ENCODE assay signal across 16 cellular contexts in the genomic region with DNA sequence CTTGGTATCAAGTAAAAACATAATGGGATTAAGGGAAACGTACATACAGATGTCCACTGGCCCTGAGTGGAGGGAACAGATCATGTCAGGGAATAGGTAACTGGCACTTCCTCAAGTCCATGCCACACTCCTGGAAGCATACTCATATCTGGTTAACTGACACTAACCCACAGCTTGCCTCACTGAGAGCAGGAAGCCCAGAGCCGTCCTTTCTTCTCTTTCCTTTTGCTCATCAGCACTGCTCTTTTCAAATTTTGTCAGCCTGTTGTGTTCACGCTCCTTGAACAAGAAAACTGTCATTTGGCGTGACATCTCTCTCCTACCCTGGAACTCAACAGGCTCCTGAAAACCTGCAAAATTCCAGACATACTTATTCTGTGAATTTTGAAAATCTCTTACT.
DNase-seq lines count a peak whose midpoint lies in the region; ATAC-seq and TF ChIP-seq lines count a peak whose summit lies in the region.
"Had no signal": no experiment of that assay in that cellular context is flagged by ENCODE, and none has a peak within 500 bp of the region (broad histone marks: within the 10 kb centered on the region; RNA-seq: fewer than 3 reads in every experiment).

No MANE protein-coding gene starts in this region.

- no peaks in the 10 kb centered on the region for H3K36me3 Mint-ChIP-seq in neural progenitor cell
- no peaks in the 10 kb centered on the region for H3K36me3 Mint-ChIP-seq in activated CD4-positive, alpha-beta T cell treated with anti-CD3 and anti-CD28 coated beads for 36 hours (ENCODE audit: low read depth)
- H3K36me3 Mint-ChIP-seq: CD14-positive monocyte; CD8-positive, alpha-beta T cell had no signal

- peak overlapping the region; percentile 55 for H3K27ac Mint-ChIP-seq in neural progenitor cell
- H3K27ac Mint-ChIP-seq in activated CD4-positive, alpha-beta T cell treated with anti-CD3 and anti-CD28 coated beads for 36 hours, result no peak overlapping the region
- H3K27ac Mint-ChIP-seq: CD14-positive monocyte; CD8-positive, alpha-beta T cell had no signal

- H3K27me3 Mint-ChIP-seq in neural progenitor cell (ENCODE audit: insufficient read depth, low read depth), result peaks cover 3% of the 10 kb centered on the region
- no peaks in the 10 kb centered on the region for H3K27me3 Mint-ChIP-seq in activated CD4-positive, alpha-beta T cell treated with anti-CD3 and anti-CD28 coated beads for 36 hours

- no peak overlapping the region for H3K4me3 ChIP-seq in heart left ventricle
- H3K4me3 ChIP-seq in esophagus muscularis mucosa, result no peak overlapping the region
- H3K4me3 ChIP-seq in neural progenitor cell, result no peak overlapping the region
- no peak overlapping the region for H3K4me3 ChIP-seq in MM.1S (ENCODE audit: low read length)
- H3K4me3 ChIP-seq: GM23248 had no signal

- H3K9me3 ChIP-seq in heart left ventricle (no peaks in the 10 kb centered on the region), esophagus muscularis mucosa (no peaks in the 10 kb centered on the region), neural progenitor cell (ENCODE audit: low read depth) (no peaks in the 10 kb centered on the region), MM.1S (replicated peaks; ENCODE audit: insufficient read depth, low read length) (no peaks in the 10 kb centered on the region)

- POLR2A ChIA-PET in activated CD4-positive, alpha-beta T cell treated with anti-CD3 and anti-CD28 coated beads for 36 hours (lab: Charles Lee), result no interaction called here

- H3K27me3 ChIP-seq in heart left ventricle (no peaks in the 10 kb centered on the region), esophagus muscularis mucosa (no peaks in the 10 kb centered on the region), neural progenitor cell (no peaks in the 10 kb centered on the region), MM.1S (replicated peaks; ENCODE audit: insufficient read depth, low read length) (no peaks in the 10 kb centered on the region)

- TF ChIP-seq POLR2A in heart left ventricle (IDR thresholded peaks at IDR 0.05), result no peak
- TF ChIP-seq POLR2A in esophagus muscularis mucosa (IDR thresholded peaks at IDR 0.05; ENCODE audit: low read depth), result no peak

- no peak for TF ChIP-seq CTCF in heart left ventricle (IDR thresholded peaks at IDR 0.05)
- no peak for TF ChIP-seq CTCF in esophagus muscularis mucosa (IDR thresholded peaks at IDR 0.05)
- no peak for TF ChIP-seq CTCF in neural progenitor cell (IDR thresholded peaks at IDR 0.05)
- no peak for TF ChIP-seq CTCF in MM.1S (IDR thresholded peaks at IDR 0.05; ENCODE audit: low read length)

- H4K20me1 ChIP-seq in neural progenitor cell (ENCODE audit: low read depth) (no peaks in the 10 kb centered on the region), MM.1S (ENCODE audit: insufficient read depth, low read length) (no peaks in the 10 kb centered on the region)

- H3K4me2 ChIP-seq in neural progenitor cell (no peak overlapping the region), MM.1S (ENCODE audit: low read depth, low read length) (no peak overlapping the region)

- intact Hi-C loops in left ventricle myocardium superior (cut with micrococcal nuclease) (loop anchor here (10.0 kb wide), 1 partner anchor 234 kb away; no protein-coding TSS in a partner anchor), heart left ventricle (cut with DNase I) (loop anchor here in 7 of 10 donors (5.0 to 10.0 kb wide), 7 partner anchors 56 to 1144 kb away; no protein-coding TSS in a partner anchor), esophagus muscularis mucosa (cut with DNase I) (loop anchor here (10.0 kb wide), 1 partner anchor 244 kb away; no protein-coding TSS in a partner anchor)
- intact Hi-C loops in activated CD4-positive, alpha-beta T cell treated with anti-CD3 and anti-CD28 coated beads for 36 hours (cut with DNase I, micrococcal nuclease), result loop anchor here in 1 of 2 experiments (10.0 kb wide), 1 partner anchor 334 kb away; no protein-coding TSS in a partner anchor

- H3K27ac ChIP-seq in heart left ventricle (no peak overlapping the region), esophagus muscularis mucosa (replicated peaks in 1 of 4) (no peak overlapping the region), neural progenitor cell (no peak overlapping the region), MM.1S (ENCODE audit: low read length) (no peak overlapping the region)
- H3K27ac ChIP-seq: 22Rv1, GM23248 had no signal

- CTCF ChIA-PET in activated CD4-positive, alpha-beta T cell treated with anti-CD3 and anti-CD28 coated beads for 36 hours (lab: Charles Lee), result interaction anchor here (0.6 kb wide), 1 partner anchor 537 kb away, joined by 3 read pairs; no protein-coding TSS in a partner anchor

- H3F3A ChIP-seq in neural progenitor cell (ENCODE audit: low read depth) (peaks cover 1% of the 10 kb centered on the region), MM.1S (ENCODE audit: insufficient read depth, low read length) (no peaks in the 10 kb centered on the region)

- no peak for DNase-seq in left ventricle myocardium superior
- no peak for DNase-seq in heart left ventricle
- peak; percentile 47 for DNase-seq in esophagus muscularis mucosa (ENCODE audit: extremely low spot score)
- peak; percentile 32 for DNase-seq in neural progenitor cell (ENCODE audit: low spot score)
- DNase-seq in MM.1S, result no peak
- no peak for DNase-seq in activated CD4-positive, alpha-beta T cell treated with anti-CD3 and anti-CD28 coated beads for 36 hours
- DNase-seq: CD8-positive, alpha-beta T cell; COR-L47; DMS153; DMS79 treated with DMSO at 0.1 percent for 48 hours; GDM1; GM23248 had no signal

- TF ChIP-seq EP300 in esophagus muscularis mucosa (IDR thresholded peaks at IDR 0.05), result no peak

- H3K79me2 ChIP-seq in neural progenitor cell (ENCODE audit: low read depth) (peaks cover 19% of the 10 kb centered on the region), MM.1S (ENCODE audit: low read length) (no peaks in the 10 kb centered on the region)

- no peaks in the 10 kb centered on the region for H3K9me3 Mint-ChIP-seq in neural progenitor cell
- H3K9me3 Mint-ChIP-seq in activated CD4-positive, alpha-beta T cell treated with anti-CD3 and anti-CD28 coated beads for 36 hours (ENCODE audit: low read depth), result no peaks in the 10 kb centered on the region
- H3K9me3 Mint-ChIP-seq: CD14-positive monocyte; CD8-positive, alpha-beta T cell had no signal

- H3K4me1 ChIP-seq in heart left ventricle, result peaks cover 0 to 21% (median 8%) of the 10 kb centered on the region in 12 donors
- no peaks in the 10 kb centered on the region for H3K4me1 ChIP-seq in esophagus muscularis mucosa
- H3K4me1 ChIP-seq in neural progenitor cell, result peaks cover 42% of the 10 kb centered on the region
- H3K4me1 ChIP-seq in MM.1S (ENCODE audit: low read length), result no peaks in the 10 kb centered on the region

- H3K9ac ChIP-seq in neural progenitor cell, result no peak overlapping the region
- no peak overlapping the region for H3K9ac ChIP-seq in MM.1S (ENCODE audit: low read length)
- H3K9ac ChIP-seq: GM23248 had no signal

- peak; percentile 36 for ATAC-seq in left ventricle myocardium superior
- ATAC-seq in heart left ventricle, result no peak
- no peak for ATAC-seq in HG03097 (IDR thresholded peaks at IDR 0.05; ENCODE audit: low FRiP score, unreplicated experiment)
- no peak for ATAC-seq in activated CD4-positive, alpha-beta T cell treated with anti-CD3 and anti-CD28 coated beads for 36 hours
- ATAC-seq: CD8-positive, alpha-beta T cell; HCT116 had no signal

- H3K4me1 Mint-ChIP-seq in neural progenitor cell, result peaks cover 49% of the 10 kb centered on the region
- H3K4me1 Mint-ChIP-seq in activated CD4-positive, alpha-beta T cell treated with anti-CD3 and anti-CD28 coated beads for 36 hours, result no peaks in the 10 kb centered on the region
- H3K4me1 Mint-ChIP-seq: CD14-positive monocyte had no signal

- H2AFZ ChIP-seq in neural progenitor cell (replicated peaks) (no peak overlapping the region), MM.1S (ENCODE audit: low read length) (no peak overlapping the region)
- H2AFZ ChIP-seq: GM23248 had no signal

- no peaks in the 10 kb centered on the region for H3K9me2 ChIP-seq in MM.1S (replicated peaks; ENCODE audit: insufficient read depth, low read length)

- WGBS in heart left ventricle, 4 donors, result 80 to 91% (median 83%) methylated on average over 4 of the region's 4 CpGs
- 89% methylated on average over 4 of the region's 4 CpGs for WGBS in esophagus muscularis mucosa

- H3K4me3 Mint-ChIP-seq in neural progenitor cell, result no peak overlapping the region
- H3K4me3 Mint-ChIP-seq in activated CD4-positive, alpha-beta T cell treated with anti-CD3 and anti-CD28 coated beads for 36 hours, result no peak overlapping the region
- H3K4me3 Mint-ChIP-seq: CD14-positive monocyte; CD8-positive, alpha-beta T cell had no signal

- H3K36me3 ChIP-seq in heart left ventricle (no peaks in the 10 kb centered on the region), esophagus muscularis mucosa (no peaks in the 10 kb centered on the region), neural progenitor cell (no peaks in the 10 kb centered on the region), MM.1S (replicated peaks; ENCODE audit: insufficient read depth, low read length) (no peaks in the 10 kb centered on the region)

Comparison
In these comparisons a context has a peak if more than half of its experiments do, and no peak if none do; other contexts are left out.
1. DNase-seq: peak in esophagus muscularis mucosa (single experiment) and neural progenitor cell (single experiment); none in left ventricle myocardium superior (single experiment), heart left ventricle (0 of 5), MM.1S (single experiment) and activated CD4-positive, alpha-beta T cell treated with anti-CD3 and anti-CD28 coated beads for 36 hours (single experiment).